11 cellular contexts compared by ENCODE assay signal in the genomic region with DNA sequence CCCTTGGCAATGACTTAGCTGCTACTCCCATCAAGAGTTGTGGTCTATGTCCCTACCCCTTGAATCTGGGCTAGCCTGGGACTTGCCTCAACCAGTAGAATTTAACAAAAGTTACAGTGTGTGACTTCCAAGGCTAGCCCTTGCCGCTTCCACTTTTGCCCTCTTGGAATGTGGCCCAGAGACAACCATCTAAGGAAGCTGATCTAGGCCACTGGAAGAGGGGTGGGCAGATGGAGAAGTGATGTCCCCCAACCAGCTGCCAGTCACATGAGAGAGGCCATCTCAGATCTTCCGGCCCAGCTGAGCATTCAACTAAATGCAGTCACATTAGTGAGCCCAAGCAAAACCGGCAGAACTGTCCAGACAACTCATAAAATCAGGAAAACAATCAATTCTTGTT.
A peak's percentile ranks its signal among the peaks of the same experiment; 100 is the strongest.
DNase-seq lines count a peak whose midpoint lies in the region; ATAC-seq, FAIRE-seq and TF ChIP-seq lines count a peak whose summit lies in the region.
"Had no signal": no experiment of that assay in that cellular context is flagged by ENCODE, and none has a peak within 500 bp of the region (broad histone marks: within the 10 kb centered on the region; RNA-seq: fewer than 3 reads in every experiment).

No MANE protein-coding gene starts in this region.

- H3K27ac ChIP-seq in naive thymus-derived CD4-positive, alpha-beta T cell (ENCODE audit: low read depth, low read length) = peak overlapping the region; percentile 91

- H3K27me3 Mint-ChIP-seq in activated naive CD8-positive, alpha-beta T cell treated with anti-CD3 and anti-CD28 coated beads for 36 hours = no peaks in the 10 kb centered on the region
- H3K27me3 Mint-ChIP-seq in naive thymus-derived CD4-positive, alpha-beta T cell = peaks cover 0 to 5% (median 0%) of the 10 kb centered on the region in 5 donors
- H3K27me3 Mint-ChIP-seq in Calu3 (ENCODE audit: unreplicated experiment) = no peaks in the 10 kb centered on the region

- peak; percentile 42 for FAIRE-seq in GM12892 (lab: Jason Lieb, UNC)

- DNase-seq in Ammon's horn (ENCODE audit: low spot score) (peak; percentile 68), GM12892 (ENCODE audit: insufficient read length) (no peak), Calu3 (no peak), AG20443 (ENCODE audit: low spot score) (no peak), NCI-H69 (lab: John Stamatoyannopoulos, UW) (no peak)
- no peak for DNase-seq in activated naive CD8-positive, alpha-beta T cell treated with anti-CD3 and anti-CD28 coated beads for 36 hours
- DNase-seq in naive thymus-derived CD4-positive, alpha-beta T cell = no peak
- DNase-seq: NCI-H2171, occipital lobe had no signal

- peaks cover 27 to 34% of the 10 kb centered on the region in 2 donors for H3K4me1 ChIP-seq in naive thymus-derived CD4-positive, alpha-beta T cell (ENCODE audit: control insufficient read depth in 2 of 2, insufficient read depth in 2 of 2, low read length in 2 of 2)

- no peaks in the 10 kb centered on the region for H3K9me3 ChIP-seq in naive thymus-derived CD4-positive, alpha-beta T cell (ENCODE audit: control insufficient read depth in 2 of 3, low read length in 3 of 3)

- no peak for TF ChIP-seq POLR2A in GM12892 (IDR thresholded peaks at IDR 0.05; ENCODE audit: low read depth, low read length)

- H3K9me3 Mint-ChIP-seq in activated naive CD8-positive, alpha-beta T cell treated with anti-CD3 and anti-CD28 coated beads for 36 hours = peaks cover 39% of the 10 kb centered on the region
- H3K9me3 Mint-ChIP-seq in naive thymus-derived CD4-positive, alpha-beta T cell = peaks cover 0 to 15% (median 5%) of the 10 kb centered on the region in 11 donors
- H3K9me3 Mint-ChIP-seq in Calu3 (ENCODE audit: low read depth, unreplicated experiment) = peaks cover 2% of the 10 kb centered on the region
- H3K9me3 Mint-ChIP-seq: endodermal cell had no signal

- no peak for ATAC-seq in naive thymus-derived CD4-positive, alpha-beta T cell
- no peak for ATAC-seq in GM18858 (IDR thresholded peaks at IDR 0.05; ENCODE audit: unreplicated experiment)

- H3K27ac Mint-ChIP-seq in activated naive CD8-positive, alpha-beta T cell treated with anti-CD3 and anti-CD28 coated beads for 36 hours = peak overlapping the region; percentile 98
- peak overlapping the region; percentile 91 to 98 (median 97) for H3K27ac Mint-ChIP-seq in naive thymus-derived CD4-positive, alpha-beta T cell
- no peak overlapping the region for H3K27ac Mint-ChIP-seq in Calu3 (ENCODE audit: unreplicated experiment)
- H3K27ac Mint-ChIP-seq: endodermal cell had no signal

- POLR2A ChIA-PET in naive thymus-derived CD4-positive, alpha-beta T cell (lab: Charles Lee) = interaction anchor here (0.6 kb wide), 1 partner anchor 1187 kb away, joined by 3 read pairs; no protein-coding TSS in a partner anchor

- no peak for TF ChIP-seq CTCF in Calu3 (IDR thresholded peaks at IDR 0.05; ENCODE audit: unreplicated experiment)

- no peaks in the 10 kb centered on the region for H3K36me3 ChIP-seq in naive thymus-derived CD4-positive, alpha-beta T cell (ENCODE audit: control insufficient read depth in 2 of 3, insufficient read depth in 3 of 3, low read length in 3 of 3)

- intact Hi-C loops in naive thymus-derived CD4-positive, alpha-beta T cell (cut with micrococcal nuclease) = loop anchor here (2.0 to 10.0 kb wide), 7 partner anchors 35 to 631 kb away; partner anchors contain the start of genes ARID4B (in 1 of the 2), GGPS1 (in 1 of the 2) and GNG4 (in 1 of the 2)
- intact Hi-C loops in Calu3 (cut with micrococcal nuclease; ENCODE audit: unreplicated experiment) = no loop called here

- H3K4me1 Mint-ChIP-seq in activated naive CD8-positive, alpha-beta T cell treated with anti-CD3 and anti-CD28 coated beads for 36 hours = peaks cover 88% of the 10 kb centered on the region
- H3K4me1 Mint-ChIP-seq in naive thymus-derived CD4-positive, alpha-beta T cell = peaks cover 38 to 81% (median 65%) of the 10 kb centered on the region in 7 donors
- peaks cover 21% of the 10 kb centered on the region for H3K4me1 Mint-ChIP-seq in Calu3 (ENCODE audit: low read depth, unreplicated experiment)

- CTCF ChIA-PET in naive thymus-derived CD4-positive, alpha-beta T cell (lab: Charles Lee) = no interaction called here
- CTCF ChIA-PET in Calu3 (lab: Charles Lee) = no interaction called here

- no peak overlapping the region for H3K4me3 Mint-ChIP-seq in activated naive CD8-positive, alpha-beta T cell treated with anti-CD3 and anti-CD28 coated beads for 36 hours
- peak overlapping the region in 2 of 10 donors; percentile 20 to 22 for H3K4me3 Mint-ChIP-seq in naive thymus-derived CD4-positive, alpha-beta T cell
- H3K4me3 Mint-ChIP-seq in Calu3 (ENCODE audit: low read depth, unreplicated experiment) = no peak overlapping the region
- H3K4me3 Mint-ChIP-seq: endodermal cell had no signal

- H3K27me3 ChIP-seq in naive thymus-derived CD4-positive, alpha-beta T cell (ENCODE audit: control insufficient read depth in 2 of 2, insufficient read depth in 2 of 2, low read length in 2 of 2) = no peaks in the 10 kb centered on the region

- no TSS peak for BruUV-seq in Calu3 (replicated peaks; lab: Mats Ljungman, UMichigan)

- H3K4me3 ChIP-seq in naive thymus-derived CD4-positive, alpha-beta T cell (ENCODE audit: low read length) = no peak overlapping the region

- peaks cover 62% of the 10 kb centered on the region for H3K36me3 Mint-ChIP-seq in activated naive CD8-positive, alpha-beta T cell treated with anti-CD3 and anti-CD28 coated beads for 36 hours
- H3K36me3 Mint-ChIP-seq in naive thymus-derived CD4-positive, alpha-beta T cell = peaks cover 0 to 24% (median 3%) of the 10 kb centered on the region in 5 donors
- peaks cover 6% of the 10 kb centered on the region for H3K36me3 Mint-ChIP-seq in Calu3 (ENCODE audit: insufficient read depth, unreplicated experiment)
